Comparison of ENCODE assay signal across 10 cellular contexts in genomic region chr19:668675-669434, GRCh38. TPM values are rescaled to one million over a fixed set of nuclear protein-coding genes. Genes with fewer than 3 reads are reported as not detected.
"Had no signal": no experiment of that assay in that cellular context is flagged by ENCODE, and none has a peak within 500 bp of the region (broad histone marks: within the 10 kb centered on the region; RNA-seq: fewer than 3 reads in every experiment).

No MANE protein-coding gene starts in this region.

RNA-seq across cellular contexts. Expression of gene PRSS57, which starts 26.4 kb away (rescaled TPM):
- total RNA-seq: activated CD8-positive, alpha-beta memory T cell treated with anti-CD3 and anti-CD28 coated beads for 36 hours; activated T-helper 2 cell treated with anti-CD3 and anti-CD28 coated beads, Interferon-gamma antibody, Interleukin-2, Interleukin-4, amounts not matched to agents 10 μg/mL and 5 μg/mL and 100 μg/mL, durations not matched to agents 14 hours and 24 hours and 36 hours; epithelial cell of proximal tubule; left ventricle myocardium inferior; lung microvascular endothelial cell; right cardiac atrium; skeletal muscle tissue; subcutaneous adipose tissue; upper lobe of right lung had no signal
- polyA plus RNA-seq: right cardiac atrium had no signal

RNA-seq across cellular contexts. Expression of gene FGF22, which starts 29.2 kb away (rescaled TPM):
- total RNA-seq: activated CD8-positive, alpha-beta memory T cell treated with anti-CD3 and anti-CD28 coated beads for 36 hours; activated T-cell treated with anti-CD3 and anti-CD28 coated beads, Interleukin-2, amount 50 U/mL, for 4 hours; activated T-helper 2 cell treated with anti-CD3 and anti-CD28 coated beads, Interferon-gamma antibody, Interleukin-2, Interleukin-4, amounts not matched to agents 10 μg/mL and 5 μg/mL and 100 μg/mL, durations not matched to agents 14 hours and 24 hours and 36 hours; epithelial cell of proximal tubule; left ventricle myocardium inferior; lung microvascular endothelial cell; skeletal muscle tissue had no signal
